ENCODE assay signal across 8 cellular contexts in the genomic region with DNA sequence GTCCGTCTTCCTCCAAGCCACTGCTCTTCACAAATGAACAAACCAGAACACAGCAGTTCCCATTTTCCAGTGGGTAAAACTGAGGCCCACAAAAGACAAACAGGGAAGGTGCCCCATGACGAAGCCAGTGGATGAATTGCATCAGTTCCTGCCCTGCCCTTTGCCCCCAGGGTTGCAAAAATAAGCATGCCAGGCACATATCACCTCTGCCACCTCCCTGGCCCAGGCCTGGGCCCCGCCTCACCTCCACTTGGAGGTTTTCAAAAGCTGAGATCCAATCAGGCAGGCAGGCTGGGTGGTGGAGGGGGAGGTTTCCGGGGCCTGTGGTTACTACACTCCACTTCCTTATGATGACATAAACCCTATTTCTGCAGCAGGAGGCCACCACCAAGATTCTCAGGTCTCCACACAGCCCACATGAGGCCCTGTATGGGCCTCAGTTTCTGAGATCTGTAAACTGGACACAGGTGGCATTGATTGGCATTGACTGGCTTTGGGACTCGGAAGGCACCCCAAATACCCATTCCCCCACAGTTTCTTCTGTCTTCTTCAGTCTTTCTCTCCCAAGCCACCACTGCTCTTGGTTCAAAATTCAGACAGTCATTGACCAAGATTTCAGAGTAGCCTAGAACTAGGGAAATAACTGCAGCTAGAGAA. TPM values are rescaled to one million over a fixed set of nuclear protein-coding genes. Genes with fewer than 3 reads are reported as not detected.
DNase-seq lines count a peak whose midpoint lies in the region; ATAC-seq, FAIRE-seq and TF ChIP-seq lines count a peak whose summit lies in the region.

No MANE protein-coding gene starts in this region.

- peak; percentile 87 for FAIRE-seq in K562 (lab: Jason Lieb, UNC)

- H3K9ac ChIP-seq in DND-41 (ENCODE audit: low read depth, low read length) = peak overlapping the region; percentile 64
- H3K9ac ChIP-seq in K562 (ENCODE audit: insufficient read depth in 1 of 2, low read depth in 2 of 2, low read length in 2 of 2) = peak overlapping the region; percentile 18 to 61; a peak in 3 of 4 replicates

- H3K36me3 ChIP-seq in DND-41 (ENCODE audit: insufficient read depth, low read length) = no peaks in the 10 kb centered on the region
- H3K36me3 ChIP-seq in K562 (ENCODE audit: control insufficient read depth, insufficient read depth, low read length) = no peaks in the 10 kb centered on the region
- H3K36me3 ChIP-seq in stomach = no peaks in the 10 kb centered on the region

- peak overlapping the region; percentile 72 for H3K4me2 ChIP-seq in DND-41 (ENCODE audit: insufficient read depth, low read length)
- peak overlapping the region; percentile 53 for H3K4me2 ChIP-seq in K562 (ENCODE audit: insufficient read depth, low read length)

- CTCF ChIA-PET in K562 (lab: Yijun Ruan, JAX; ENCODE audit: low intra/inter-chr PET ratio) = interaction anchor here (1.5 kb wide), 1 partner anchor 67 kb away, joined by 3 read pairs; no protein-coding TSS in a partner anchor

- POLR2A ChIA-PET in K562 (lab: Yijun Ruan, JAX) = interaction anchor here (0.7 to 1.9 kb wide), 5 partner anchors 10 to 34 kb away, joined by 3 to 9 read pairs (median 4); no protein-coding TSS in a partner anchor

- H3K27me3 Mint-ChIP-seq in IgD-negative memory B cell = peaks cover 1% of the 10 kb centered on the region

- BruUV-seq in K562 (replicated peaks; lab: Mats Ljungman, UMichigan) = TSS peak; percentile 99

- in situ Hi-C loops in K562 (cut with MboI) = no loop called here

- TF ChIP-seq CTCF in DND-41 (IDR thresholded peaks at IDR 0.05; ENCODE audit: borderline replicate concordance, extremely low read depth, low read length, poor library complexity, severe bottlenecking) (no peak), K562 (IDR thresholded peaks at IDR 0.05 in 2 of 3, conservative IDR thresholded peaks at IDR 0.05 in 1 of 3; ENCODE audit: insufficient read depth in 2 of 3, low read depth in 1 of 3, low read length in 3 of 3) (no peak), stomach (IDR thresholded peaks at IDR 0.05) (no peak)

- H3K4me1 ChIP-seq in DND-41 (ENCODE audit: insufficient read depth, low read length) (peaks cover 77% of the 10 kb centered on the region), K562 (replicated peaks in 1 of 2; ENCODE audit: control insufficient read depth in 2 of 2, insufficient read depth in 2 of 2, low read length in 2 of 2) (peaks cover 76 to 89% of the 10 kb centered on the region in 2 experiments), stomach (peaks cover 19 to 97% (median 69%) of the 10 kb centered on the region in 4 donors)

- H3K9me3 ChIP-seq in DND-41 (ENCODE audit: insufficient read depth, low read length, severe bottlenecking) (no peaks in the 10 kb centered on the region), K562 (replicated peaks; ENCODE audit: control insufficient read depth, insufficient read depth, low read depth, low read length) (no peaks in the 10 kb centered on the region), stomach (no peaks in the 10 kb centered on the region)

- peak; percentile 97 for DNase-seq in DND-41
- DNase-seq in UCSD-AML1 (lab: John Stamatoyannopoulos, UW; ENCODE audit: unreplicated experiment) = peak; percentile 93
- peak; percentile 72 to 92 (median 84) for DNase-seq in K562 (ENCODE audit: extremely low read depth in 1 of 4, low spot score in 3 of 4)
- peak; percentile 76 for DNase-seq in mucosa of gallbladder (ENCODE audit: low spot score)
- peak; percentile 75 for DNase-seq in stomach
- DNase-seq in NCI-H1417 treated with DMSO at 0.1 percent for 48 hours (lab: John Stamatoyannopoulos, UW) = no peak

- peak; percentile 81 for ATAC-seq in DND-41 (ENCODE audit: insufficient read depth, low read depth)
- ATAC-seq in GM21529 (IDR thresholded peaks at IDR 0.05; ENCODE audit: unreplicated experiment) = peak; percentile 66
- ATAC-seq in K562 = peak; percentile 77

- no peak for TF ChIP-seq RAD21 in K562 (CRISPR knock-in tag; conservative IDR thresholded peaks at IDR 0.05 in 1 of 2, IDR thresholded peaks at IDR 0.05 in 1 of 2)

- peaks cover 52 to 70% (median 67%) of the 10 kb centered on the region in 3 donors for H3K4me1 Mint-ChIP-seq in IgD-negative memory B cell

- H3K27ac ChIP-seq in DND-41 (ENCODE audit: low read length) (peak overlapping the region; percentile 90), K562 (ENCODE audit: extremely low read depth, low read depth, low read length) (peak overlapping the region; percentile 91), stomach (peak overlapping the region; percentile 29 to 84 (median 66))

- H2AFZ ChIP-seq in DND-41 (ENCODE audit: low read depth, low read length) (0 out of 2 replicates have a peak overlapping the region, but pooled peaks have one; percentile 28), K562 (ENCODE audit: low read depth, low read length) (peak overlapping the region; percentile 53)

- H3K36me3 Mint-ChIP-seq in IgD-negative memory B cell = no peaks in the 10 kb centered on the region

- H4K20me1 ChIP-seq in DND-41 (ENCODE audit: insufficient read depth, low read length) = peaks cover 34% of the 10 kb centered on the region
- no peaks in the 10 kb centered on the region for H4K20me1 ChIP-seq in K562 (replicated peaks; ENCODE audit: control insufficient read depth, insufficient read depth, low read length)

- peak overlapping the region in 1 of 2 experiments; percentile 27; a peak in 1 of 4 replicates for H3K4me3 ChIP-seq in DND-41 (ENCODE audit: low read depth in 1 of 2, low read length in 2 of 2)
- H3K4me3 ChIP-seq in K562 = no peak overlapping the region
- H3K4me3 ChIP-seq in stomach = no peak overlapping the region

- TF ChIP-seq POLR2A in K562 (conservative IDR thresholded peaks at IDR 0.05) = peak; percentile 55
- no peak for TF ChIP-seq POLR2A in stomach (IDR thresholded peaks at IDR 0.05)

- H3K9me1 ChIP-seq in K562 (ENCODE audit: control insufficient read depth, insufficient read depth, low read length) = peaks cover 2% of the 10 kb centered on the region

- H3K4me3 Mint-ChIP-seq in IgD-negative memory B cell = peak overlapping the region; percentile 66 to 98 (median 97)

- intact Hi-C loops in K562 (cut with micrococcal nuclease) = no loop called here
- intact Hi-C loops in stomach (cut with DNase I; ENCODE audit: low total_unique reads) = no loop called here

- peak overlapping the region; percentile 91 to 98 (median 96) for H3K27ac Mint-ChIP-seq in IgD-negative memory B cell

- WGBS in K562 (ENCODE audit: insufficient coverage, low coverage, missing lambda C conversion rate) = 13% methylated on average over 5 of the region's 5 CpGs
- 55 to 69% (median 66%) methylated on average over 5 of the region's 5 CpGs for WGBS in stomach, 5 donors

- peaks cover 83% of the 10 kb centered on the region for H3K79me2 ChIP-seq in DND-41 (ENCODE audit: insufficient read depth, low read length)
- peaks cover 15% of the 10 kb centered on the region for H3K79me2 ChIP-seq in K562 (ENCODE audit: control insufficient read depth, insufficient read depth, low read length)

- H3K9me3 Mint-ChIP-seq in IgD-negative memory B cell = no peaks in the 10 kb centered on the region

- H3K27me3 ChIP-seq in DND-41 (ENCODE audit: insufficient read depth, low read length, poor library complexity) (no peaks in the 10 kb centered on the region), K562 (ENCODE audit: control insufficient read depth in 2 of 2, insufficient read depth in 2 of 2, low read length in 2 of 2) (no peaks in the 10 kb centered on the region), stomach (peaks cover 0 to 21% (median 0%) of the 10 kb centered on the region in 3 donors)

- TF ChIP-seq EP300 in K562 (IDR thresholded peaks at IDR 0.05; ENCODE audit: low read length) (peak; percentile 66; the same call in 1 of the 2 replicates), stomach (IDR thresholded peaks at IDR 0.05) (no peak)

TF ChIP-seq in K562, 482 proteins besides CTCF, POLR2A, EP300 and RAD21 (continues in another document):
- TF ChIP-seq C11orf30 (IDR thresholded peaks at IDR 0.05; ENCODE audit: low read depth) (no peak), SRSF1 (IDR thresholded peaks at IDR 0.05; ENCODE audit: low read depth, low read length) (no peak), SMARCE1 (IDR thresholded peaks at IDR 0.05) (peak; percentile 59), HDGF (IDR thresholded peaks at IDR 0.05) (0 out of 2 replicates have a peak, but pooled peaks have one; percentile 63), CBX3 (IDR thresholded peaks at IDR 0.05; ENCODE audit: borderline replicate concordance in 1 of 2, low read length in 2 of 2) (no peak; a peak in 1 of 3 replicates), RBM17 (IDR thresholded peaks at IDR 0.05; ENCODE audit: borderline replicate concordance, low read depth, low read length) (no peak), SOX6 (IDR thresholded peaks at IDR 0.05) (peak; percentile 35; the same call in 1 of the 2 replicates), ZFX (CRISPR knock-in tag; IDR thresholded peaks at IDR 0.05) (peak; percentile 88), BRD9 (IDR thresholded peaks at IDR 0.05; ENCODE audit: low read depth, partially characterized antibody) (peak; percentile 26), YY1 (IDR thresholded peaks at IDR 0.05; ENCODE audit: borderline replicate concordance in 1 of 3, control insufficient read depth in 1 of 3, extremely low read depth in 1 of 3, insufficient read depth in 3 of 3, insufficient read length in 1 of 3, insufficient replicate concordance in 2 of 3, low read depth in 1 of 3, low read length in 2 of 3) (peak in 1 of 3 experiments; percentile 19), KLF16 (IDR thresholded peaks at IDR 0.05) (no peak; the same call in 1 of the 2 replicates)

RNA-seq across cellular contexts. Expression of a gene that starts 4.1 kb away (rescaled TPM):
- polyA plus RNA-seq in IgD-negative memory B cell (5.6 TPM), K562 (2011; rRNA removed) (7.8 and 15.2 TPM in 2 replicates), K562 (2014; fragmentation: Illumina TruSeq; extraction: Trizol) (7.3 and 9.6 TPM in 2 replicates), K562 (2014; fragmentation: Nextera tagmentation; extraction: Ambion mirVana) (under 1 TPM; 0.46 to 0.48 TPM), K562 (2014; rRNA removed) (6.3 and 7.5 TPM in 2 replicates), stomach (under 1 TPM; 0.30 to 0.68 (median 0.31) TPM)
- total RNA-seq in K562 (2011; cell fraction: chromatin; rRNA removed; ENCODE audit: low replicate concordance) = 31.5 and 80.0 TPM in 2 replicates
- 28.8 and 39.0 TPM in 2 replicates for total RNA-seq in K562 (2011; cell fraction: nucleolus; rRNA removed)
- 28.9 and 35.9 TPM in 2 replicates for total RNA-seq in K562 (2011; cell fraction: nucleoplasm; rRNA removed)
- total RNA-seq in K562 (2014; rRNA removed) (5.9 and 8.4 TPM in 2 replicates), K562 (2014; rRNA removed; fragmentation: Illumina TruSeq; extraction: Trizol) (2.8 and 3.3 TPM in 2 replicates), K562 (2015; rRNA removed; fragmentation: Illumina TruSeq; extraction: Trizol) (3.1 and 3.3 TPM in 2 replicates), K562 (2021) (11.5 and 13.4 TPM in 2 replicates), mucosa of gallbladder (4.9 TPM), stomach (1 to 10 TPM; 2.0 to 8.8 (median 3.2) TPM)
- 12.7 and 14.0 TPM in 2 replicates for polyA plus RNA-seq in K562 (2011; cell fraction: cytosol; rRNA removed)
- polyA plus RNA-seq in K562 (2011; cell fraction: nucleus; rRNA removed) = 44.2 and 45.1 TPM in 2 replicates
- 7.8 and 10.5 TPM in 2 replicates for polyA plus RNA-seq in K562 (2012)
- 13.9 and 15.1 TPM in 2 replicates for polyA minus RNA-seq in K562 (2011; rRNA and poly(A)+ RNA removed)
- 11.5 and 22.6 TPM in 2 replicates for polyA minus RNA-seq in K562 (2011; cell fraction: cytosol; rRNA and poly(A)+ RNA removed)
- 22.5 and 38.5 TPM in 2 replicates for polyA minus RNA-seq in K562 (2011; cell fraction: nucleus; rRNA and poly(A)+ RNA removed)
